In the genomic region with DNA sequence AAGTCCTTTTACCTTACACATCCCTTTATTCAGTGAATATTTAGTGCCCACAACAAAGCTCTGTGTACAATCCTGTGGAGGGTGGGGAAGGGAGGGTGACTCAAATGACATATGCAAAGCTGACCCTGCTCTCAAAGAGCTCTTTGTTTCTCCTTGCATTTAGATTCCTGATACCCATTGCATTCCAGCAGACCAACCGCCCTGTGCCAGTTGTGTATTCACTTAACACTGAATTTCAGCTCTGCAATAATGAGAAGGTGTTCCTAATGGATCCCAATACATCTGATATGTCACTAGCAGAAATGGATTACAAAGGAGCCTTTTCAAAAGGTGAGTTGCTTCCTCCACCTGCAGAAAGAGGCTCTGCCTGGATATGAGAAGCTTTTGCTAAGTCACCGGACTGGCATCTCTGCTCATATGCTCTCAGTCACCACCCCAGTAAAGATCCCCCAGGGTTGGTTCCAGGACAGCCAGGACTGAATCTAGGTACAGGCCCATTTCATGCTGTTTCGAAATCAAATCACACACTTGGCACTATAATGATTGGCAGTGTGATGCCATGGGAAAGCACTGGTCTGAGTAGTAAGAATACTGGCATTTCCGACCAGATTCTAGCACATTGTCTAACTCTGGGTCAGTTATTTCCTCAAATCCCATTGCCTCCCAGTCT, we compare ENCODE assay signal across 20 cellular contexts. TPM values are rescaled to one million over a fixed set of nuclear protein-coding genes. Genes with fewer than 3 reads are reported as not detected.
A peak's percentile ranks its signal among the peaks of the same experiment; 100 is the strongest.
DNase-seq lines count a peak whose midpoint lies in the region; ATAC-seq, FAIRE-seq and TF ChIP-seq lines count a peak whose summit lies in the region.
"Had no signal": no experiment of that assay in that cellular context is flagged by ENCODE, and none has a peak within 500 bp of the region (broad histone marks: within the 10 kb centered on the region; RNA-seq: fewer than 3 reads in every experiment).

No MANE protein-coding gene starts in this region.

- in situ Hi-C loops in Caki2 (cut with HindIII; ENCODE audit: low pct_unique_long_range_greater_than_20kb, low sequenced_read_pairs), result no loop called here

- H3K4me3 Mint-ChIP-seq in natural killer cell, result no peak overlapping the region
- no peak overlapping the region for H3K4me3 Mint-ChIP-seq in activated naive CD4-positive, alpha-beta T cell treated with anti-CD3 and anti-CD28 coated beads, Interleukin-2, amount 10 ng/mL, durations not matched to agents 7 days and 5 days
- H3K4me3 Mint-ChIP-seq: CD14-positive monocyte, nephron had no signal

- FAIRE-seq in bronchial epithelial cell (lab: Jason Lieb, UNC) (no peak), GM12892 (lab: Jason Lieb, UNC) (no peak)

- TF ChIP-seq CTCF in bronchial epithelial cell (IDR thresholded peaks at IDR 0.05; ENCODE audit: insufficient read depth, low read length, severe bottlenecking), result no peak
- TF ChIP-seq CTCF in mucosa of descending colon (IDR thresholded peaks at IDR 0.05), result no peak
- TF ChIP-seq CTCF in natural killer cell (IDR thresholded peaks at IDR 0.05), result no peak

- H3K27ac Mint-ChIP-seq in natural killer cell, result no peak overlapping the region
- no peak overlapping the region for H3K27ac Mint-ChIP-seq in activated naive CD4-positive, alpha-beta T cell treated with anti-CD3 and anti-CD28 coated beads, Interleukin-2, amount 10 ng/mL, durations not matched to agents 7 days and 5 days
- H3K27ac Mint-ChIP-seq: CD14-positive monocyte, nephron had no signal

- intact Hi-C loops in mucosa of descending colon (cut with DNase I, micrococcal nuclease) (no loop called here), natural killer cell (cut with micrococcal nuclease) (no loop called here)

- H3K27me3 ChIP-seq in bronchial epithelial cell (ENCODE audit: control insufficient read depth, insufficient read depth, low read length), result no peaks in the 10 kb centered on the region
- H3K27me3 ChIP-seq: MG63, stomach had no signal

- no peaks in the 10 kb centered on the region for H3K4me1 ChIP-seq in mucosa of descending colon (ENCODE audit: low read depth)
- H3K4me1 ChIP-seq: HAP-1, stomach had no signal

- DNase-seq in Caki2 (ENCODE audit: low read depth) (peak; percentile 8), NCI-H526 (lab: John Stamatoyannopoulos, UW) (peak; percentile 84 to 86), bronchial epithelial cell (ENCODE audit: low read depth) (peak; percentile 52), mucosa of descending colon (no peak), GM12892 (ENCODE audit: insufficient read length) (no peak), natural killer cell (no peak)
- DNase-seq in activated naive CD4-positive, alpha-beta T cell treated with anti-CD3 and anti-CD28 coated beads, Interleukin-2, amount 10 ng/mL, durations not matched to agents 7 days and 5 days, result no peak
- DNase-seq: ACHN; activated effector memory CD4-positive, alpha-beta T cell treated with anti-CD3 and anti-CD28 coated beads, Interleukin-2, amount 50 U/mL, for 16 hours; amniotic stem cell; DMS79 treated with DMSO at 0.1 percent for 48 hours; MG63; NCI-H187 treated with DMSO at 0.1 percent for 48 hours; NCI-H510A treated with DMSO at 0.1 percent for 48 hours; right cardiac atrium; stomach had no signal

- no peaks in the 10 kb centered on the region for H3K36me3 Mint-ChIP-seq in natural killer cell
- H3K36me3 Mint-ChIP-seq in activated naive CD4-positive, alpha-beta T cell treated with anti-CD3 and anti-CD28 coated beads, Interleukin-2, amount 10 ng/mL, durations not matched to agents 7 days and 5 days, result no peaks in the 10 kb centered on the region
- H3K36me3 Mint-ChIP-seq: CD14-positive monocyte had no signal

- CTCF ChIA-PET in activated naive CD4-positive, alpha-beta T cell treated with anti-CD3 and anti-CD28 coated beads, Interleukin-2, amount 10 ng/mL, durations not matched to agents 7 days and 5 days (lab: Charles Lee), result no interaction called here

- ATAC-seq in mucosa of descending colon (peak; percentile 55), natural killer cell (no peak), HG03457 (IDR thresholded peaks at IDR 0.05; ENCODE audit: unreplicated experiment) (no peak)
- ATAC-seq: right cardiac atrium had no signal

- H3K4me3 ChIP-seq in bronchial epithelial cell (ENCODE audit: low read depth, low read length), result no peak overlapping the region
- no peak overlapping the region for H3K4me3 ChIP-seq in mucosa of descending colon
- H3K4me3 ChIP-seq: HAP-1, MG63, stomach had no signal

- H3K9me3 ChIP-seq in mucosa of descending colon, result no peaks in the 10 kb centered on the region
- H3K9me3 ChIP-seq: HAP-1, MG63, stomach had no signal

- no peak for TF ChIP-seq POLR2A in GM12892 (IDR thresholded peaks at IDR 0.05; ENCODE audit: low read depth, low read length)

- no peaks in the 10 kb centered on the region for H3K4me1 Mint-ChIP-seq in natural killer cell
- no peaks in the 10 kb centered on the region for H3K4me1 Mint-ChIP-seq in activated naive CD4-positive, alpha-beta T cell treated with anti-CD3 and anti-CD28 coated beads, Interleukin-2, amount 10 ng/mL, durations not matched to agents 7 days and 5 days
- H3K4me1 Mint-ChIP-seq: nephron had no signal

- no peaks in the 10 kb centered on the region for H3K9me3 Mint-ChIP-seq in natural killer cell
- no peaks in the 10 kb centered on the region for H3K9me3 Mint-ChIP-seq in activated naive CD4-positive, alpha-beta T cell treated with anti-CD3 and anti-CD28 coated beads, Interleukin-2, amount 10 ng/mL, durations not matched to agents 7 days and 5 days

- peaks cover 0 to 14% of the 10 kb centered on the region in 2 donors for H3K27me3 Mint-ChIP-seq in natural killer cell (ENCODE audit: low read depth in 2 of 2)
- H3K27me3 Mint-ChIP-seq in activated naive CD4-positive, alpha-beta T cell treated with anti-CD3 and anti-CD28 coated beads, Interleukin-2, amount 10 ng/mL, durations not matched to agents 7 days and 5 days, result no peaks in the 10 kb centered on the region

- H3K36me3 ChIP-seq in bronchial epithelial cell (ENCODE audit: control insufficient read depth, insufficient read depth, low read length) (no peaks in the 10 kb centered on the region), mucosa of descending colon (ENCODE audit: low read depth) (no peaks in the 10 kb centered on the region)
- H3K36me3 ChIP-seq: HAP-1, MG63, stomach had no signal

RNA-seq across cellular contexts. Expression of gene ANXA3, which starts 17.1 kb away (rescaled TPM):
- 57.7 and 64.7 TPM in 2 replicates for total RNA-seq in Caki2 (2014; rRNA removed; shearing (Covaris generic); ENCODE audit: low replicate concordance)
- total RNA-seq in bronchial epithelial cell (705 and 1,062 TPM in 2 replicates), mucosa of descending colon (10 to 100 TPM; 24.4 to 46.4 (median 35.5) TPM), natural killer cell (1 to 10 TPM in 2 of 3 donors, not detected in 1; 1.1 to 1.2 TPM)
- polyA plus RNA-seq in GM12892 (2012; ENCODE audit: missing spikeins), result 0.30 TPM

Comparison
In these comparisons a context has a peak if more than half of its experiments do, and no peak if none do; other contexts are left out.
1. DNase-seq: peak in Caki2 (single experiment), NCI-H526 (2 of 2) and bronchial epithelial cell (single experiment); none in mucosa of descending colon (0 of 3), GM12892 (single experiment), natural killer cell (single experiment) and activated naive CD4-positive, alpha-beta T cell treated with anti-CD3 and anti-CD28 coated beads, Interleukin-2, amount 10 ng/mL, durations not matched to agents 7 days and 5 days (single experiment).
2. RNA of gene ANXA3, which starts 17.1 kb away (total RNA-seq): 705 to 1,062 TPM in bronchial epithelial cell, 57.7 to 64.7 TPM in Caki2 and 24.4 to 46.4 TPM in mucosa of descending colon; 1.1 to 1.2 TPM in natural killer cell; every median in the first group is over 10 times any median in the second.